In the genomic region with DNA sequence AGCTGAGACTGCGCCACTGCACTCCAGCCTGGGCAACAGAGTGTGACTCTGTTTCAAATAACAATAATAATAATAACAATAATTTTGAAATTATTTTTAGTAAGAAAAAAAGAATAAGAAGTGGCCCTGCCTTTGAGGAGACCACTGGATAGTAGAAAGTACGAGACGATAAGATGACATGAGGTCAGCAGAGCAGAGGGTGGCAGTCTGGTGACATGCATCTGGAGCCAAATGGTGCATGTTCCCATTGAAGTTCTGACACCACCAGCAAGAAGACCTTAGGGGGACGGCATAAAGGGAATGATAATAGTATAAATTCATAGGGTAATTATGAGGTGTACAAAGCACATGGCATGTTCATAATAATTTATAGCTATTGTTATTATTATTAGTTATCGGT, we compare ENCODE assay signal across 23 cellular contexts.
"Had no signal": no experiment of that assay in that cellular context is flagged by ENCODE, and none has a peak within 500 bp of the region (broad histone marks: within the 10 kb centered on the region; RNA-seq: fewer than 3 reads in every experiment).

No MANE protein-coding gene starts in this region.

- H2AFZ ChIP-seq: hepatocyte had no signal

- H3K27ac ChIP-seq: heart right ventricle, hepatocyte, left ventricle myocardium inferior, ovary, psoas muscle, sigmoid colon, spleen, suprapubic skin, thoracic aorta, tibial artery, uterus had no signal

- H3K36me3 ChIP-seq: heart right ventricle, left ventricle myocardium inferior, ovary, sigmoid colon, spleen, suprapubic skin, thoracic aorta, tibial artery, uterus had no signal

- DNase-seq: heart right ventricle; islet precursor cell; left ventricle myocardium inferior; midbrain; mucosa of descending colon; naive thymus-derived CD4-positive, alpha-beta T cell; ovary; psoas muscle; right cardiac atrium; sigmoid colon; small intestine; spleen; stimulated activated CD4-positive, alpha-beta T cell treated with anti-CD3 and anti-CD28 coated beads, Interleukin-4, amount 100 ng/mL, for 24 hours; stimulated activated naive CD4-positive, alpha-beta T cell; tibial artery; trophoblast cell; uterus had no signal

- H3K4me2 ChIP-seq: hepatocyte had no signal

- H3K4me1 ChIP-seq: psoas muscle, spleen, suprapubic skin, uterus had no signal

- H3K9me3 ChIP-seq: left ventricle myocardium inferior, mucosa of descending colon, ovary, psoas muscle, sigmoid colon, spleen, suprapubic skin, thoracic aorta, tibial artery, uterus had no signal

- FAIRE-seq: small intestine had no signal

- ATAC-seq: heart right ventricle; mucosa of descending colon; naive thymus-derived CD4-positive, alpha-beta T cell; natural killer cell treated with Interleukin-12 subunit alpha and Interleukin-12 subunit beta and Interleukin-15 and Interleukin-18, amount 100 ng/mL, for 72 hours; psoas muscle; right cardiac atrium; stimulated activated effector memory CD8-positive, alpha-beta T cell treated with anti-CD3 and anti-CD28 coated beads, Interleukin-12 subunit alpha, Interleukin-12 subunit beta, amount 100 ng/mL, for 72 hours had no signal

- H3K4me3 ChIP-seq: heart right ventricle, hepatocyte, left ventricle myocardium inferior, lung, mucosa of descending colon, ovary, psoas muscle, sigmoid colon, spleen, suprapubic skin, thoracic aorta, tibial artery, uterus had no signal

- H3K79me2 ChIP-seq: hepatocyte had no signal

- H3K27me3 ChIP-seq: heart right ventricle, hepatocyte, ovary, sigmoid colon, spleen, suprapubic skin, tibial artery, uterus had no signal
